ENCODE assay signal across 27 cellular contexts in the genomic region with DNA sequence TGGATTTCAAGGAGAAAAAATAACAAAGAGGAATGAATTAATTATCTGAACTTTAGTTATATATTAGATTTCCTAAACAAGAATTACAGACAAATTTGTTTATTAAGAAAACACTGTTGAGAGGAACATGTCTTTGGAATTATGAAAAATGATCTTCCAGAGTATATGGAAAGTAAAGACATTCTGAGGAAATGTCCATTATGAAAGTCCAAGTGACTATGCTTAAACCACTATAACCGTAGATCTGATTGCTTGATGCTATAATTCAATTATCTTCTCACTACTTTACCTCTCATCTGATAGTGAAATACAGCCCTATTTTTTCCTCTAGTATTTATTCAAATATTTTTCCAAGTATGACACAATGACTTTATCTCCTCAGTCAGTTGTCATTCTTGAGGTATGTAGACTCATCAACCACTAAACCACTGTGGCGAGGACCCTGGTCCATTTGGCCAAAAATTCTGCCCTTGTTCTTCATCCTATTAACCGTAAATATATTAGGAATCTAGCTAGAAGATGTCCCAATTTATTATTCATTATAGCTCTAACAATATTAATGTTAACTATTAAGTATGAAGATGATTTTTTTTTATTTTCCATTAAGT. TPM values are rescaled to one million over a fixed set of nuclear protein-coding genes. Genes with fewer than 3 reads are reported as not detected.
DNase-seq lines count a peak whose midpoint lies in the region; ATAC-seq and TF ChIP-seq lines count a peak whose summit lies in the region.
"Had no signal": no experiment of that assay in that cellular context is flagged by ENCODE, and none has a peak within 500 bp of the region (broad histone marks: within the 10 kb centered on the region; RNA-seq: fewer than 3 reads in every experiment).

No MANE protein-coding gene starts in this region.

- H3K18ac ChIP-seq in IMR-90 (ENCODE audit: low read depth, low read length) = no peak overlapping the region

- H3K36me3 Mint-ChIP-seq in activated T-cell treated with anti-CD3 and anti-CD28 coated beads, Interleukin-2, amount 50 U/mL, for 24 hours (ENCODE audit: low read depth) = no peaks in the 10 kb centered on the region
- H3K36me3 Mint-ChIP-seq: memory B cell; natural killer cell treated with Interleukin-12 subunit alpha and Interleukin-12 subunit beta and Interleukin-15 and Interleukin-18, amount 100 ng/mL, for 72 hours; type B pancreatic cell had no signal

- H2AK5ac ChIP-seq in IMR-90 (ENCODE audit: low read depth, low read length) = peak overlapping the region; percentile 72; the same call in 1 of the 2 replicates

- DNase-seq in AG10803 (ENCODE audit: low read depth) (peak; percentile 35), IMR-90 (peak; percentile 50), astrocyte of the cerebellum (ENCODE audit: low read depth) (peak; percentile 18), kidney tubule cell (ENCODE audit: low spot score) (peak; percentile 66), right cardiac atrium (no peak), NCI-H1105 treated with DMSO at 0.1 percent for 48 hours (lab: John Stamatoyannopoulos, UW) (no peak)
- DNase-seq in activated T-cell treated with anti-CD3 and anti-CD28 coated beads, Interleukin-2, amount 50 U/mL, for 24 hours = no peak
- DNase-seq: activated CD4-positive, alpha-beta T cell treated with anti-CD3 and anti-CD28 coated beads, Interleukin-2, amount 10 ng/mL, durations not matched to agents 24 days and 14 days; activated naive CD4-positive, alpha-beta T cell treated with anti-CD3 and anti-CD28 coated beads, Interleukin-2, amount 50 U/mL, for 16 hours; body of pancreas; Calu3; effector memory CD4-positive, alpha-beta T cell; NCI-H1417; NCI-H2107; NCI-H510A treated with DMSO at 0.1 percent for 48 hours; pancreas; right lobe of liver; T-helper 2 cell had no signal

- no peak overlapping the region for H3K4me2 ChIP-seq in IMR-90 (ENCODE audit: low read depth, low read length)

- CTCF ChIA-PET in IMR-90 (lab: Yijun Ruan, JAX) = interaction anchor here (0.7 to 4.6 kb wide), 5 partner anchors 18 to 692 kb away, joined by 3 to 26 read pairs (median 3); no protein-coding TSS in a partner anchor

- H4K8ac ChIP-seq in IMR-90 (ENCODE audit: low read depth in 2 of 2, low read length in 2 of 2) = no peak overlapping the region

- H2AFZ ChIP-seq in IMR-90 (replicated peaks; ENCODE audit: low read length, poor library complexity) = no peak overlapping the region

- no peak overlapping the region for H2BK5ac ChIP-seq in IMR-90 (ENCODE audit: low read depth, low read length, poor library complexity, severe bottlenecking)

- H3K4me3 ChIP-seq in AG10803 (ENCODE audit: low read length) (no peak overlapping the region), IMR-90 (ENCODE audit: insufficient read depth, low read depth, low read length) (no peak overlapping the region), astrocyte of the cerebellum (ENCODE audit: low read depth, low read length) (no peak overlapping the region), right cardiac atrium (ENCODE audit: low read length) (no peak overlapping the region)
- H3K4me3 ChIP-seq: A549, body of pancreas, pancreas, right lobe of liver had no signal

- no peaks in the 10 kb centered on the region for H3K27me3 ChIP-seq in IMR-90 (ENCODE audit: control insufficient read depth, insufficient read depth, low read length)
- no peaks in the 10 kb centered on the region for H3K27me3 ChIP-seq in right cardiac atrium (ENCODE audit: control insufficient read depth, insufficient read depth)
- H3K27me3 ChIP-seq: body of pancreas, pancreas, right lobe of liver had no signal

- H3K14ac ChIP-seq in IMR-90 (replicated peaks; ENCODE audit: low read depth, low read length) = no peak overlapping the region

- TF ChIP-seq POLR2A in IMR-90 (IDR thresholded peaks at IDR 0.05; ENCODE audit: low read depth, low read length) = no peak

- peaks cover 6% of the 10 kb centered on the region for H3K9me1 ChIP-seq in IMR-90 (ENCODE audit: insufficient read depth, low read length)

- H3K4me1 Mint-ChIP-seq in activated T-cell treated with anti-CD3 and anti-CD28 coated beads, Interleukin-2, amount 50 U/mL, for 24 hours (ENCODE audit: low read depth) = peaks cover 36% of the 10 kb centered on the region
- H3K4me1 Mint-ChIP-seq: memory B cell had no signal

- in situ Hi-C loops in IMR-90 (cut with MboI; ENCODE audit: low sequenced_read_pairs) (loop anchor here (5.0 kb wide), 1 partner anchor 692 kb away; no protein-coding TSS in a partner anchor), astrocyte of the cerebellum (cut with HindIII; ENCODE audit: low sequenced_read_pairs) (no loop called here)

- WGBS in IMR-90 (ENCODE audit: extremely low coverage in 2 of 2, insufficient read length in 1 of 2), 2 experiments = no CpG with 5 or more reads among the region's 3 CpGs
- 85% methylated on average over 3 of the region's 3 CpGs for WGBS in right cardiac atrium

- no peak overlapping the region for H2AK9ac ChIP-seq in IMR-90 (replicated peaks; ENCODE audit: low read depth, low read length, poor library complexity)

- dilution Hi-C loops in IMR-90 (cut with HindIII; ENCODE audit: low sequenced_read_pairs, unreplicated experiment) = no loop called here

- TF ChIP-seq RAD21 in IMR-90 (IDR thresholded peaks at IDR 0.05; ENCODE audit: low read length) = no peak

- no peak overlapping the region for H4K91ac ChIP-seq in IMR-90 (ENCODE audit: insufficient read depth, low read depth, low read length)

- H2BK15ac ChIP-seq in IMR-90 (ENCODE audit: low read depth, low read length) = no peak overlapping the region; the same call in 2 of the 3 replicates

- intact Hi-C loops in IMR-90 (cut with micrococcal nuclease) = loop anchor here (5.0 kb wide), 1 partner anchor 83 kb away; no protein-coding TSS in a partner anchor
- intact Hi-C loops in right cardiac atrium (cut with DNase I) = loop anchor here in 3 of 4 donors (5.0 to 10.0 kb wide), 4 partner anchors 380 to 780 kb away; no protein-coding TSS in a partner anchor

- H4K5ac ChIP-seq in IMR-90 (ENCODE audit: low read depth, low read length) = no peak overlapping the region

- no peaks in the 10 kb centered on the region for H3K79me1 ChIP-seq in IMR-90 (ENCODE audit: low read depth in 1 of 2, low read length in 2 of 2)

- no peak overlapping the region for H3K9ac ChIP-seq in IMR-90 (ENCODE audit: low read depth, low read length)

- TF ChIP-seq CTCF in AG10803 (conservative IDR thresholded peaks at IDR 0.05; ENCODE audit: low read length) = no peak
- TF ChIP-seq CTCF in IMR-90 (conservative IDR thresholded peaks at IDR 0.05; ENCODE audit: low read depth, low read length) = no peak
- TF ChIP-seq CTCF in astrocyte of the cerebellum (IDR thresholded peaks at IDR 0.05; ENCODE audit: low read depth, low read length, missing control alignments) = no peak

- H2BK20ac ChIP-seq in IMR-90 (ENCODE audit: low read depth, low read length) = no peak overlapping the region; the same call in 1 of the 2 replicates

- H3K27ac Mint-ChIP-seq in activated T-cell treated with anti-CD3 and anti-CD28 coated beads, Interleukin-2, amount 50 U/mL, for 24 hours = no peak overlapping the region
- H3K27ac Mint-ChIP-seq: memory B cell; natural killer cell treated with Interleukin-12 subunit alpha and Interleukin-12 subunit beta and Interleukin-15 and Interleukin-18, amount 100 ng/mL, for 72 hours; type B pancreatic cell had no signal

- H3K4me1 ChIP-seq in IMR-90 (ENCODE audit: control insufficient read depth, insufficient read depth, low read length) = peaks cover 9% of the 10 kb centered on the region
- H3K4me1 ChIP-seq in right cardiac atrium (ENCODE audit: control insufficient read depth, insufficient read depth, low read length) = no peaks in the 10 kb centered on the region
- H3K4me1 ChIP-seq: body of pancreas, right lobe of liver had no signal

- no peak overlapping the region for H3K4ac ChIP-seq in IMR-90 (ENCODE audit: low read depth, low read length)

- H3K9me3 ChIP-seq in IMR-90 (ENCODE audit: control insufficient read depth, insufficient read depth, low read length) = no peaks in the 10 kb centered on the region
- H3K9me3 ChIP-seq in right cardiac atrium (ENCODE audit: control insufficient read depth, low read length) = no peaks in the 10 kb centered on the region
- H3K9me3 ChIP-seq: A549, body of pancreas, pancreas, right lobe of liver had no signal

- BruUV-seq in IMR-90 (replicated peaks; lab: Mats Ljungman, UMichigan) = no TSS peak

- POLR2A ChIA-PET in IMR-90 (lab: Charles Lee; ENCODE audit: unreplicated experiment) = interaction anchor here (0.7 kb wide), 1 partner anchor 309 kb away, joined by 3 read pairs; no protein-coding TSS in a partner anchor

- no peaks in the 10 kb centered on the region for H3K27me3 Mint-ChIP-seq in activated T-cell treated with anti-CD3 and anti-CD28 coated beads, Interleukin-2, amount 50 U/mL, for 24 hours
- H3K27me3 Mint-ChIP-seq: activated CD4-positive, alpha-beta T cell treated with anti-CD3 and anti-CD28 coated beads, Interleukin-2, amount 10 ng/mL, durations not matched to agents 24 days and 14 days; natural killer cell treated with Interleukin-12 subunit alpha and Interleukin-12 subunit beta and Interleukin-15 and Interleukin-18, amount 100 ng/mL, for 72 hours; type B pancreatic cell had no signal

- H3K4me3 Mint-ChIP-seq in activated T-cell treated with anti-CD3 and anti-CD28 coated beads, Interleukin-2, amount 50 U/mL, for 24 hours = no peak overlapping the region
- H3K4me3 Mint-ChIP-seq: activated T-helper 1 cell treated with anti-CD3 and anti-CD28 coated beads, Interleukin-12 subunit alpha, Interleukin-12 subunit beta, Interleukin-2, Interleukin-4 antibody, amounts not matched to agents 30 ng/mL and 10 ng/mL and 1 ng/mL, durations not matched to agents 14 hours and 24 hours and 36 hours; memory B cell; natural killer cell treated with Interleukin-12 subunit alpha and Interleukin-12 subunit beta and Interleukin-15 and Interleukin-18, amount 100 ng/mL, for 72 hours; type B pancreatic cell had no signal

- H3K56ac ChIP-seq in IMR-90 (ENCODE audit: extremely low read depth, insufficient read depth, low read length) = no peak overlapping the region

- no peaks in the 10 kb centered on the region for H4K20me1 ChIP-seq in IMR-90 (ENCODE audit: insufficient read depth, low read length)

- ATAC-seq in IMR-90 (ENCODE audit: low read depth) = no peak
- ATAC-seq in right cardiac atrium = no peak
- ATAC-seq in HG03108 (IDR thresholded peaks at IDR 0.05; ENCODE audit: unreplicated experiment) = no peak
- ATAC-seq: body of pancreas; natural killer cell treated with Interleukin-12 subunit alpha and Interleukin-12 subunit beta and Interleukin-15 and Interleukin-18, amount 100 ng/mL, for 72 hours; Panc1 had no signal

- no peaks in the 10 kb centered on the region for H3K36me3 ChIP-seq in IMR-90 (ENCODE audit: control insufficient read depth, insufficient read depth, low read length)
- H3K36me3 ChIP-seq: pancreas, right lobe of liver had no signal

- H3K9me3 Mint-ChIP-seq in activated T-cell treated with anti-CD3 and anti-CD28 coated beads, Interleukin-2, amount 50 U/mL, for 24 hours = no peaks in the 10 kb centered on the region
- H3K9me3 Mint-ChIP-seq: memory B cell; natural killer cell treated with Interleukin-12 subunit alpha and Interleukin-12 subunit beta and Interleukin-15 and Interleukin-18, amount 100 ng/mL, for 72 hours had no signal

- no peak overlapping the region for H3K23ac ChIP-seq in IMR-90 (ENCODE audit: low read depth, low read length)

- no peak overlapping the region for H2BK120ac ChIP-seq in IMR-90 (ENCODE audit: low read depth, low read length)

- H3K27ac ChIP-seq in IMR-90 (ENCODE audit: insufficient read depth, low read length) (no peak overlapping the region), right cardiac atrium (ENCODE audit: low read length) (no peak overlapping the region)
- H3K27ac ChIP-seq: body of pancreas, C4-2B, pancreas, right lobe of liver, VCaP had no signal

RNA-seq across cellular contexts. Expression of a gene that starts 37.3 kb away (rescaled TPM):
- total RNA-seq in IMR-90 (2012; rRNA removed) = 19.4 and 25.0 TPM in 2 replicates
- polyA plus RNA-seq in IMR-90 (2012; rRNA removed) = 7.5 and 9.5 TPM in 2 replicates
- polyA plus RNA-seq in IMR-90 (2012; cell fraction: cytosol; rRNA removed) = 1.0 and 1.9 TPM in 2 replicates
- polyA plus RNA-seq in IMR-90 (2012; cell fraction: nucleus; rRNA removed; ENCODE audit: low replicate concordance) = 3.6 and 36.5 TPM in 2 replicates
- 10 to 100 TPM; 15.2 to 30.7 (median 16.9) TPM for total RNA-seq in right cardiac atrium
- 5.9 TPM for polyA plus RNA-seq in right cardiac atrium

Comparison
In these comparisons a context has a peak if more than half of its experiments do, and no peak if none do; other contexts are left out.
1. DNase-seq: peak in AG10803 (single experiment), IMR-90 (single experiment), astrocyte of the cerebellum (single experiment) and kidney tubule cell (single experiment); none in right cardiac atrium (0 of 3), activated T-cell treated with anti-CD3 and anti-CD28 coated beads, Interleukin-2, amount 50 U/mL, for 24 hours (single experiment) and NCI-H1105 treated with DMSO at 0.1 percent for 48 hours (single experiment).